In genomic region chr10:77946084-77946483, GRCh38 we compare ENCODE assay signal across 17 cellular contexts.
"Had no signal": no experiment of that assay in that cellular context is flagged by ENCODE, and none has a peak within 500 bp of the region (broad histone marks: within the 10 kb centered on the region; RNA-seq: fewer than 3 reads in every experiment).

No MANE protein-coding gene starts in this region.

- H3K27ac ChIP-seq: brain microvascular endothelial cell, dorsolateral prefrontal cortex, esophagus muscularis mucosa, gastrocnemius medialis, heart right ventricle, left lung, sigmoid colon, transverse colon, VCaP had no signal

- H3K4me1 ChIP-seq: left lung had no signal

- H3K27me3 ChIP-seq: brain microvascular endothelial cell, dorsolateral prefrontal cortex, esophagus muscularis mucosa, gastrocnemius medialis, heart right ventricle, left lung, sigmoid colon, transverse colon had no signal

- H3K4me3 ChIP-seq: dorsolateral prefrontal cortex, esophagus muscularis mucosa, gastrocnemius medialis, heart right ventricle, left lung, sigmoid colon, transverse colon had no signal

- DNase-seq: activated CD4-positive, alpha-beta memory T cell treated with anti-CD3 and anti-CD28 coated beads for 36 hours; activated effector memory CD4-positive, alpha-beta T cell treated with anti-CD3 and anti-CD28 coated beads, Interleukin-2, amount 50 U/mL, for 16 hours; activated T-cell treated with anti-CD3 and anti-CD28 coated beads, Interleukin-2, amount 50 U/mL, for 4 hours; amygdala; brain microvascular endothelial cell; dorsolateral prefrontal cortex; gastrocnemius medialis; heart right ventricle; left lung; sigmoid colon; stimulated activated naive CD4-positive, alpha-beta T cell; substantia nigra; T1000; transverse colon had no signal

- H3K36me3 ChIP-seq: brain microvascular endothelial cell, esophagus muscularis mucosa, gastrocnemius medialis, heart right ventricle, left lung, sigmoid colon, transverse colon had no signal

- ATAC-seq: activated T-cell treated with anti-CD3 and anti-CD28 coated beads, Interleukin-2, amount 50 U/mL, for 4 hours; gastrocnemius medialis; heart right ventricle; left lung; natural killer cell treated with Interleukin-12 subunit alpha and Interleukin-12 subunit beta and Interleukin-15 and Interleukin-18, amount 100 ng/mL, for 72 hours had no signal
